ENCODE assay signal across 9 cellular contexts in the genomic region with DNA sequence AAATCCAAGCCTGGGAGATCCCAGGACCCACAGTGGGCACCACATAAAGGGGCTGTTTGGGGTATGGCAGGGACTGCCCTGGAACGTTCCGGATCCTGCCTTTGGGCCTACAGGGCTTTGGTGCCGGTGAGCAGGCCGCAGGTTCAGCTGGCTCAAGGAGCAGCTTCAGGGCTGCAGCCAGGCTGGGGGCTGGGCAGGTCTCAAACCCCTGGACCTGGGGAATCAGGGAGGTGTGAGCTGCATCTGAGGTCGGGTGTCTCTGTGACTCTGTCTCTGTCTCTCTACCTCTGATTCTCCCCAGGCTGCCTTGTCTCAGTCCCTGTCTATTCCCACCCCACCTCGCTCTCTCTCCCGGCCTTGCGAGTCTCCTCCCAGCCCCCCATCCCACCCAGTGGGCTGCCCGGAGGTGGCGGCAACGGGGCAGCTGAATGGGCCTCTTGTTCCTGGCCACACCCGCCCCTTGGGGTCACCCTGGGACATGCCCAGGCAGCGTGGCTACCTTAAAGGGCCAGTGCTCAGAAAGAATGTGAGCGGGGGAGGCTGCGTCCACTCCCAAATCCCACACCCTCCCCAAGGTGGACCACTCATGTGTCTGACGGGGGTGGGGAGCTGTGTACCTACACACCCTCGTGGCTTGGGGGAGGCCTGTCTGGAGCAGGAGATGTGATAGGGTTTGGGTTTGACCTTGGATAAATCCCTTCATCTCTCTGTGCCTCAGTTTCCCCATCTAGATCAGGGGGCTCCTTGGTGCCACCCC. TPM values are rescaled to one million over a fixed set of nuclear protein-coding genes. Genes with fewer than 3 reads are reported as not detected.
DNase-seq lines count a peak whose midpoint lies in the region; TF ChIP-seq lines count a peak whose summit lies in the region.
"Had no signal": no experiment of that assay in that cellular context is flagged by ENCODE, and none has a peak within 500 bp of the region (broad histone marks: within the 10 kb centered on the region; RNA-seq: fewer than 3 reads in every experiment).

No MANE protein-coding gene starts in this region.

- H3K9ac ChIP-seq in endocrine pancreas (ENCODE audit: control insufficient read depth, insufficient read depth, low read length), result peak overlapping the region; percentile 34

- H3K36me3 ChIP-seq in endocrine pancreas (ENCODE audit: control insufficient read depth, insufficient read depth, low read length) (no peaks in the 10 kb centered on the region), testis (ENCODE audit: low read depth, missing control alignments) (no peaks in the 10 kb centered on the region)

- DNase-seq in LHCN-M2 (ENCODE audit: low read depth), result peak; percentile 49
- DNase-seq in midbrain (lab: John Stamatoyannopoulos, UW), result peak; percentile 19
- peak; percentile 68 for DNase-seq in testis
- no peak for DNase-seq in T1000 (lab: John Stamatoyannopoulos, UW)
- DNase-seq in NCI-H2171 (lab: John Stamatoyannopoulos, UW), result no peak
- DNase-seq in DMS79 treated with DMSO at 0.1 percent for 48 hours (lab: John Stamatoyannopoulos, UW), result no peak
- DNase-seq in activated T-cell treated with anti-CD3 and anti-CD28 coated beads for 4 hours, result no peak
- DNase-seq: activated CD4-positive, alpha-beta T cell treated with anti-CD3 and anti-CD28 coated beads, Interleukin-2, amount 10 ng/mL, durations not matched to agents 24 days and 14 days had no signal

- H3K27me3 ChIP-seq in endocrine pancreas (ENCODE audit: control insufficient read depth, insufficient read depth, low read length) (no peaks in the 10 kb centered on the region), testis (no peaks in the 10 kb centered on the region)

- H3K4me1 ChIP-seq in endocrine pancreas (ENCODE audit: control insufficient read depth, insufficient read depth, low read length) (no peaks in the 10 kb centered on the region), testis (peaks cover 28% of the 10 kb centered on the region)

- H3K9me3 ChIP-seq in endocrine pancreas (ENCODE audit: control insufficient read depth, low read length) (no peaks in the 10 kb centered on the region), testis (no peaks in the 10 kb centered on the region)

- no peak overlapping the region for H3K4me3 ChIP-seq in endocrine pancreas (ENCODE audit: control insufficient read depth, insufficient read depth, low read length)
- no peak overlapping the region for H3K4me3 ChIP-seq in testis

- intact Hi-C loops in testis (cut with DNase I; ENCODE audit: low total_unique reads), result no loop called here

- H3K27ac ChIP-seq in testis, result peak overlapping the region; percentile 57 to 88

- 31 to 48% methylated on average over 13 to 15 of the region's 17 CpGs for WGBS in testis, 2 donors

- no peak for TF ChIP-seq CTCF in testis (IDR thresholded peaks at IDR 0.05)

- no peak for TF ChIP-seq POLR2A in testis (IDR thresholded peaks at IDR 0.05)

RNA-seq across cellular contexts. Expression of a gene that starts 31.1 kb away (rescaled TPM):
- total RNA-seq in LHCN-M2 (2014; rRNA removed) (53.3 and 61.3 TPM in 2 replicates), testis (100 to 1,000 TPM; 113 to 127 TPM)
- polyA plus RNA-seq in LHCN-M2 (2012), result 58.9 TPM
- polyA plus RNA-seq in testis (ENCODE audit: insufficient read depth, low read depth, low replicate concordance), result 56.5 TPM

Comparison
In these comparisons a context has a peak if more than half of its experiments do, and no peak if none do; other contexts are left out.
1. DNase-seq: peak in LHCN-M2 (single experiment), midbrain (single experiment) and testis (single experiment); none in T1000 (single experiment), NCI-H2171 (single experiment), DMS79 treated with DMSO at 0.1 percent for 48 hours (single experiment) and activated T-cell treated with anti-CD3 and anti-CD28 coated beads for 4 hours (single experiment).